In genomic region chrX:139692908-139693307, GRCh38 we compare ENCODE assay signal across 15 cellular contexts. TPM values are rescaled to one million over a fixed set of nuclear protein-coding genes. Genes with fewer than 3 reads are reported as not detected.
DNase-seq lines count a peak whose midpoint lies in the region; ATAC-seq and TF ChIP-seq lines count a peak whose summit lies in the region.
"Had no signal": no experiment of that assay in that cellular context is flagged by ENCODE, and none has a peak within 500 bp of the region (broad histone marks: within the 10 kb centered on the region; RNA-seq: fewer than 3 reads in every experiment).

No MANE protein-coding gene starts in this region.

- no peak for ATAC-seq in activated naive CD8-positive, alpha-beta T cell treated with anti-CD3 and anti-CD28 coated beads, Interleukin-2, amount 10 ng/mL, durations not matched to agents 7 days and 5 days (ENCODE audit: low read depth)
- peak; percentile 36 for ATAC-seq in WTC11
- ATAC-seq: activated T-helper 17 cell treated with anti-CD3 and anti-CD28 coated beads, Interleukin-2, amount 50 U/mL, for 72 hours; naive thymus-derived CD8-positive, alpha-beta T cell had no signal

- H3K27ac Mint-ChIP-seq in activated naive CD8-positive, alpha-beta T cell treated with anti-CD3 and anti-CD28 coated beads, Interleukin-2, amount 10 ng/mL, durations not matched to agents 7 days and 5 days = no peak overlapping the region
- no peak overlapping the region for H3K27ac Mint-ChIP-seq in activated naive CD8-positive, alpha-beta T cell treated with anti-CD3 and anti-CD28 coated beads for 36 hours
- no peak overlapping the region for H3K27ac Mint-ChIP-seq in WTC11
- H3K27ac Mint-ChIP-seq: activated T-helper 17 cell treated with anti-CD3 and anti-CD28 coated beads, Interleukin-2, amount 50 U/mL, for 72 hours; naive thymus-derived CD8-positive, alpha-beta T cell; T-helper 1 cell treated with Interleukin-12 subunit alpha and Interleukin-12 subunit beta and Interleukin-4 antibody, amounts not matched to agents 30 μg/mL and 1 μg/mL, for 36 hours had no signal

- H3K4me3 ChIP-seq in iPS-20b (ENCODE audit: low read length) (peak overlapping the region; percentile 65; the same call in 1 of the 2 replicates), subcutaneous abdominal adipose tissue (ENCODE audit: low read depth in 1 of 5, low read length in 5 of 5) (peak overlapping the region; percentile 53 to 63 (median 56))

- H3K27me3 Mint-ChIP-seq in activated naive CD8-positive, alpha-beta T cell treated with anti-CD3 and anti-CD28 coated beads, Interleukin-2, amount 10 ng/mL, durations not matched to agents 7 days and 5 days = peaks cover 11% of the 10 kb centered on the region
- H3K27me3 Mint-ChIP-seq in activated naive CD8-positive, alpha-beta T cell treated with anti-CD3 and anti-CD28 coated beads for 36 hours = peaks cover 17% of the 10 kb centered on the region
- peaks cover 24% of the 10 kb centered on the region for H3K27me3 Mint-ChIP-seq in WTC11 (ENCODE audit: low read depth)

- peak overlapping the region; percentile 49 for H3K4me3 Mint-ChIP-seq in activated naive CD8-positive, alpha-beta T cell treated with anti-CD3 and anti-CD28 coated beads, Interleukin-2, amount 10 ng/mL, durations not matched to agents 7 days and 5 days
- H3K4me3 Mint-ChIP-seq in activated naive CD8-positive, alpha-beta T cell treated with anti-CD3 and anti-CD28 coated beads for 36 hours = no peak overlapping the region
- H3K4me3 Mint-ChIP-seq in WTC11 = peak overlapping the region; percentile 54
- H3K4me3 Mint-ChIP-seq: activated T-helper 17 cell treated with anti-CD3 and anti-CD28 coated beads, Interleukin-2, amount 50 U/mL, for 72 hours; T-helper 1 cell treated with Interleukin-12 subunit alpha and Interleukin-12 subunit beta and Interleukin-4 antibody, amounts not matched to agents 30 μg/mL and 1 μg/mL, for 36 hours had no signal

- H3K27ac ChIP-seq in iPS-20b (ENCODE audit: low read length) = no peak overlapping the region
- no peak overlapping the region for H3K27ac ChIP-seq in subcutaneous abdominal adipose tissue (ENCODE audit: low read depth, low read length)
- H3K27ac ChIP-seq: cardiac muscle cell, epithelial cell of prostate had no signal

- 0 out of 2 replicates have a peak, but pooled peaks cover 4% of the 10 kb centered on the region for H3K4me1 ChIP-seq in iPS-20b (ENCODE audit: insufficient read depth, low read length)
- H3K4me1 ChIP-seq in subcutaneous abdominal adipose tissue (ENCODE audit: control insufficient read depth in 5 of 5, insufficient read depth in 5 of 5, low read length in 5 of 5) = peaks cover 2 to 16% (median 12%) of the 10 kb centered on the region in 5 donors

- H3K36me3 ChIP-seq in iPS-20b (ENCODE audit: insufficient read depth, low read depth, low read length) (no peaks in the 10 kb centered on the region), subcutaneous abdominal adipose tissue (ENCODE audit: control insufficient read depth in 5 of 5, insufficient read depth in 5 of 5, low read length in 5 of 5) (no peaks in the 10 kb centered on the region)
- H3K36me3 ChIP-seq: cardiac muscle cell had no signal

- POLR2A ChIA-PET in activated naive CD8-positive, alpha-beta T cell treated with anti-CD3 and anti-CD28 coated beads, Interleukin-2, amount 10 ng/mL, durations not matched to agents 7 days and 5 days (lab: Charles Lee) = no interaction called here
- POLR2A ChIA-PET in WTC11 (lab: Charles Lee) = no interaction called here

- peaks cover 36% of the 10 kb centered on the region for H3K27me3 ChIP-seq in iPS-20b (ENCODE audit: insufficient read depth, low read length)
- peaks cover 7 to 24% (median 16%) of the 10 kb centered on the region in 5 donors for H3K27me3 ChIP-seq in subcutaneous abdominal adipose tissue (ENCODE audit: control insufficient read depth in 5 of 5, insufficient read depth in 4 of 5, low read length in 5 of 5)

- CTCF ChIA-PET in WTC11 (lab: Charles Lee) = interaction anchor here (1.6 kb wide), 1 partner anchor 274 kb away, joined by 3 read pairs; no protein-coding TSS in a partner anchor

- no peaks in the 10 kb centered on the region for H3K36me3 Mint-ChIP-seq in activated naive CD8-positive, alpha-beta T cell treated with anti-CD3 and anti-CD28 coated beads, Interleukin-2, amount 10 ng/mL, durations not matched to agents 7 days and 5 days
- no peaks in the 10 kb centered on the region for H3K36me3 Mint-ChIP-seq in activated naive CD8-positive, alpha-beta T cell treated with anti-CD3 and anti-CD28 coated beads for 36 hours
- H3K36me3 Mint-ChIP-seq in WTC11 = no peaks in the 10 kb centered on the region

- H3K9me3 Mint-ChIP-seq in activated naive CD8-positive, alpha-beta T cell treated with anti-CD3 and anti-CD28 coated beads, Interleukin-2, amount 10 ng/mL, durations not matched to agents 7 days and 5 days = no peaks in the 10 kb centered on the region
- H3K9me3 Mint-ChIP-seq in activated naive CD8-positive, alpha-beta T cell treated with anti-CD3 and anti-CD28 coated beads for 36 hours = no peaks in the 10 kb centered on the region
- H3K9me3 Mint-ChIP-seq in WTC11 = no peaks in the 10 kb centered on the region
- H3K9me3 Mint-ChIP-seq: activated T-helper 17 cell treated with anti-CD3 and anti-CD28 coated beads, Interleukin-2, amount 50 U/mL, for 72 hours; naive thymus-derived CD8-positive, alpha-beta T cell; T-helper 1 cell treated with Interleukin-12 subunit alpha and Interleukin-12 subunit beta and Interleukin-4 antibody, amounts not matched to agents 30 μg/mL and 1 μg/mL, for 36 hours had no signal

- H3K9ac ChIP-seq in iPS-20b (ENCODE audit: low read depth, low read length) (no peak overlapping the region), subcutaneous abdominal adipose tissue (ENCODE audit: low read length in 5 of 5) (no peak overlapping the region)

- H3K9me3 ChIP-seq in iPS-20b (ENCODE audit: insufficient read depth, low read depth, low read length) (no peaks in the 10 kb centered on the region), subcutaneous abdominal adipose tissue (ENCODE audit: control insufficient read depth in 5 of 5, low read length in 5 of 5) (peaks cover 0 to 4% (median 0%) of the 10 kb centered on the region in 5 donors)

- no peak for TF ChIP-seq CTCF in WTC11 (IDR thresholded peaks at IDR 0.05)

- no peak for DNase-seq in activated naive CD8-positive, alpha-beta T cell treated with anti-CD3 and anti-CD28 coated beads, Interleukin-2, amount 10 ng/mL, durations not matched to agents 7 days and 5 days
- no peak for DNase-seq in activated naive CD8-positive, alpha-beta T cell treated with anti-CD3 and anti-CD28 coated beads for 36 hours
- DNase-seq in WTC11 (ENCODE audit: low spot score) (no peak), pons (ENCODE audit: low spot score) (no peak), NCI-H510A (lab: John Stamatoyannopoulos, UW) (no peak)
- DNase-seq in effector CD4-positive, alpha-beta T cell = no peak
- DNase-seq: activated CD4-positive, alpha-beta T cell treated with anti-CD3 and anti-CD28 coated beads, Interleukin-2, amount 50 U/mL, for 4 hours; naive thymus-derived CD8-positive, alpha-beta T cell; NCI-H187 treated with DMSO at 0.1 percent for 48 hours had no signal

- no peaks in the 10 kb centered on the region for H3K4me1 Mint-ChIP-seq in activated naive CD8-positive, alpha-beta T cell treated with anti-CD3 and anti-CD28 coated beads, Interleukin-2, amount 10 ng/mL, durations not matched to agents 7 days and 5 days
- peaks cover 3% of the 10 kb centered on the region for H3K4me1 Mint-ChIP-seq in activated naive CD8-positive, alpha-beta T cell treated with anti-CD3 and anti-CD28 coated beads for 36 hours
- peaks cover 15% of the 10 kb centered on the region for H3K4me1 Mint-ChIP-seq in WTC11
- H3K4me1 Mint-ChIP-seq: activated T-helper 17 cell treated with anti-CD3 and anti-CD28 coated beads, Interleukin-2, amount 50 U/mL, for 72 hours had no signal

TF ChIP-seq in WTC11, 78 proteins besides CTCF, POLR2A, EP300 and RAD21 (continues in another document):
- TF ChIP-seq CBFB (CRISPR knock-in tag; IDR thresholded peaks at IDR 0.05; ENCODE audit: low read depth) (no peak), GTF2I (CRISPR knock-in tag; conservative IDR thresholded peaks at IDR 0.05) (no peak), RELA (CRISPR knock-in tag; IDR thresholded peaks at IDR 0.05; ENCODE audit: borderline replicate concordance) (no peak), RORB (CRISPR knock-in tag; IDR thresholded peaks at IDR 0.05) (no peak)
- TF ChIP-seq, protein P1, sequence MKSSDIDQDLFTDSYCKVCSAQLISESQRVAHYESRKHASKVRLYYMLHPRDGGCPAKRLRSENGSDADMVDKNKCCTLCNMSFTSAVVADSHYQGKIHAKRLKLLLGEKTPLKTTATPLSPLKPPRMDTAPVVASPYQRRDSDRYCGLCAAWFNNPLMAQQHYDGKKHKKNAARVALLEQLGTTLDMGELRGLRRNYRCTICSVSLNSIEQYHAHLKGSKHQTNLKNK (CRISPR knock-in tag; IDR thresholded peaks at IDR 0.05) = no peak
- TF ChIP-seq, protein P2, sequence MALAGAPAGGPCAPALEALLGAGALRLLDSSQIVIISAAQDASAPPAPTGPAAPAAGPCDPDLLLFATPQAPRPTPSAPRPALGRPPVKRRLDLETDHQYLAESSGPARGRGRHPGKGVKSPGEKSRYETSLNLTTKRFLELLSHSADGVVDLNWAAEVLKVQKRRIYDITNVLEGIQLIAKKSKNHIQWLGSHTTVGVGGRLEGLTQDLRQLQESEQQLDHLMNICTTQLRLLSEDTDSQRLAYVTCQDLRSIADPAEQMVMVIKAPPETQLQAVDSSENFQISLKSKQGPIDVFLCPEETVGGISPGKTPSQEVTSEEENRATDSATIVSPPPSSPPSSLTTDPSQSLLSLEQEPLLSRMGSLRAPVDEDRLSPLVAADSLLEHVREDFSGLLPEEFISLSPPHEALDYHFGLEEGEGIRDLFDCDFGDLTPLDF (CRISPR knock-in tag; IDR thresholded peaks at IDR 0.05) = no peak

RNA-seq across cellular contexts. Expression of gene MCF2, which starts 15.1 kb away (rescaled TPM):
- total RNA-seq in activated naive CD8-positive, alpha-beta T cell treated with anti-CD3 and anti-CD28 coated beads, Interleukin-2, amount 10 ng/mL, durations not matched to agents 7 days and 5 days = under 1 TPM; 0.69 to 0.99 TPM
- total RNA-seq in activated naive CD8-positive, alpha-beta T cell treated with anti-CD3 and anti-CD28 coated beads for 36 hours = under 1 TPM; 0.23 to 0.32 TPM
- 0.48 to 1.0 TPM (median 0.64 TPM) in 3 replicates for total RNA-seq in WTC11 (2021)
